ENCODE assay signal across 1 cellular context in genomic region chr14:20970983-20971704, GRCh38.
TF ChIP-seq lines count a peak whose summit lies in the region.

No MANE protein-coding gene starts in this region.

TF ChIP-seq in SK-N-SH treated with all-trans-retinoic acid at 6 μM for 48 hours, 23 proteins besides CTCF, POLR2A, EP300 and RAD21 (continued from another document):
- TF ChIP-seq TSHZ2 (CRISPR knock-in tag; IDR thresholded peaks at IDR 0.05), result no peak
- TF ChIP-seq TCF4 (CRISPR knock-in tag; IDR thresholded peaks at IDR 0.05; ENCODE audit: borderline replicate concordance), result no peak
